Comparison of ENCODE assay signal across 22 cellular contexts in the genomic region with DNA sequence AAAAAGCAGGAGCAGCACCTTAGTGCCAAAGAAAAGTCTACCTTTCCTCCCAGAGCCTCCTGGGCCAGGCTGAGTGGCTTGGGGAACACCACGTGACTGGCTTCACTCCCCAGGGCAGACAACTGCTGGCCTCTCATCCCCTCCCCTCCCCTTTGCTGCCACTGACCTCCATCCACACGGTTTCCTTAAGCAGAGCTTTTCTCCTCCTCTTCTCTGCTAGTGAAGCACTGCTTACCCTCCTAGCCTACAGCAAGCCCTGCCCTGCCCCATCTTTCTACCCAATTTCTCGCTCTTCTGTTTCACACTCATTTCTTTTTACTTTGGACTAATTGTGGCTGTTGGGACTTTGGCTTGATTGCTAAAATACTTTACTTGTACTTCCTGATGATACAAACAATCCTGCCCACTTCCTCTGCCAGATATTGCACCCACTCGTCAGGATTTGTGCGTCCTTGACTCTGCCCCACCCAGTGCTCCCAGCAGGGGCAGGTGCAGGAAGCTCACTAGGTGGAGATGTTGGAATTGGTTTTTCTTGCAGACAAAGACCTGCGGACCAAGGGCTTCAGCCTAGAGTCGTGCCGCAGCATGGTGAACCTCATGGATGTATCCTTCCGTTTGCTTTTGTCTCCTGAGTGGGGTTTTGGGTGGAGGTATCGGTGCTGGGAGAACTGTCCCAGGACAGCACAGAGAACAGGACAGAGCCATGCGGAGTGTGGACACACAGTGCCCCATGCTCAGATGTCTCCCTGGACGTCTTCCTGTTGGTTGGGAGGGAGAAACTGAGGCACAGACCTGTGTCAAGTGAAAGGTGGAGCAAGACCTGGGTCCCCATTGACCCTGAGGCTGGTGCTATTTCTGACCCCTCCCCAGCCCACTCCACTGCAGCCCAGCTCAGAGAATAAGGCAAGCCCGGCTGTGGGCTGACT. TPM values are rescaled to one million over a fixed set of nuclear protein-coding genes. Genes with fewer than 3 reads are reported as not detected.
DNase-seq lines count a peak whose midpoint lies in the region; ATAC-seq and TF ChIP-seq lines count a peak whose summit lies in the region.
"Had no signal": no experiment of that assay in that cellular context is flagged by ENCODE, and none has a peak within 500 bp of the region (broad histone marks: within the 10 kb centered on the region; RNA-seq: fewer than 3 reads in every experiment).

No MANE protein-coding gene starts in this region.

- 70 to 80% (median 74%) methylated on average over 12 to 13 of the region's 13 CpGs for WGBS in stomach, 5 donors

- TF ChIP-seq POLR2A in stomach (IDR thresholded peaks at IDR 0.05), result no peak

- no peak for TF ChIP-seq CTCF in activated CD8-positive, alpha-beta T cell treated with anti-CD3 and anti-CD28 coated beads for 36 hours (IDR thresholded peaks at IDR 0.05)
- no peak for TF ChIP-seq CTCF in stomach (IDR thresholded peaks at IDR 0.05)

- DNase-seq in activated CD8-positive, alpha-beta T cell treated with anti-CD3 and anti-CD28 coated beads, Interleukin-2, amount 10 ng/mL, durations not matched to agents 7 days and 5 days, result no peak
- DNase-seq in activated CD8-positive, alpha-beta T cell treated with anti-CD3 and anti-CD28 coated beads for 36 hours, result no peak
- peak; percentile 67 for DNase-seq in NCI-H510A treated with DMSO at 0.1 percent for 48 hours (lab: John Stamatoyannopoulos, UW)
- no peak for DNase-seq in effector memory CD8-positive, alpha-beta T cell
- peak; percentile 15 for DNase-seq in stomach
- no peak for DNase-seq in effector memory CD4-positive, alpha-beta T cell
- DNase-seq in CD8-positive, alpha-beta memory T cell, result no peak
- DNase-seq: activated naive CD4-positive, alpha-beta T cell treated with Interleukin-2 at 50 U/mL for 16 hours; dermis blood vessel endothelial cell; DMS79 treated with DMSO at 0.1 percent for 48 hours; GOT3; NK-92 treated with Interleukin-12 subunit alpha and Interleukin-12 subunit beta, amount 100 ng/mL, for 24 hours; stimulated activated CD4-positive, alpha-beta T cell treated with anti-CD3 and anti-CD28 coated beads, Interleukin-12 subunit alpha, Interleukin-12 subunit beta, amount 100 ng/mL, for 4 hours; stimulated activated naive CD4-positive, alpha-beta T cell had no signal

- CTCF ChIA-PET in activated CD8-positive, alpha-beta T cell treated with anti-CD3 and anti-CD28 coated beads, Interleukin-2, amount 10 ng/mL, durations not matched to agents 7 days and 5 days (lab: Charles Lee), result interaction anchor here (0.9 kb wide), 1 partner anchor 122 kb away, joined by 4 read pairs; no protein-coding TSS in a partner anchor
- CTCF ChIA-PET in activated CD8-positive, alpha-beta T cell treated with anti-CD3 and anti-CD28 coated beads for 36 hours (lab: Charles Lee), result interaction anchor here (1.0 to 1.6 kb wide), 3 partner anchors 17 to 106 kb away, joined by 3 to 6 read pairs (median 4); partner anchors contain the start of gene CDC42EP2
- CTCF ChIA-PET in CD8-positive, alpha-beta memory T cell (lab: Charles Lee), result interaction anchor here (1.6 to 3.7 kb wide), 2 partner anchors 12 to 107 kb away, joined by 4 to 12 read pairs; no protein-coding TSS in a partner anchor

- H3K4me1 ChIP-seq in stomach, result peaks cover 3 to 10% (median 8%) of the 10 kb centered on the region in 4 donors
- peaks cover 5% of the 10 kb centered on the region for H3K4me1 ChIP-seq in effector memory CD4-positive, alpha-beta T cell (ENCODE audit: control insufficient read depth, insufficient read depth, low read length, poor library complexity, severe bottlenecking)
- H3K4me1 ChIP-seq in CD8-positive, alpha-beta memory T cell (ENCODE audit: insufficient read depth, low read length), result peaks cover 9% of the 10 kb centered on the region
- H3K4me1 ChIP-seq: prostate gland had no signal

- H3K36me3 Mint-ChIP-seq in activated CD8-positive, alpha-beta T cell treated with anti-CD3 and anti-CD28 coated beads, Interleukin-2, amount 10 ng/mL, durations not matched to agents 7 days and 5 days (ENCODE audit: low read depth), result peaks cover 36% of the 10 kb centered on the region
- H3K36me3 Mint-ChIP-seq in activated CD8-positive, alpha-beta T cell treated with anti-CD3 and anti-CD28 coated beads for 36 hours (ENCODE audit: low read depth), result peaks cover 7% of the 10 kb centered on the region
- peaks cover 25% of the 10 kb centered on the region for H3K36me3 Mint-ChIP-seq in effector memory CD8-positive, alpha-beta T cell (ENCODE audit: insufficient read depth)
- peaks cover 0 to 72% (median 2%) of the 10 kb centered on the region in 3 donors for H3K36me3 Mint-ChIP-seq in CD8-positive, alpha-beta memory T cell

- H3K27ac Mint-ChIP-seq in activated CD8-positive, alpha-beta T cell treated with anti-CD3 and anti-CD28 coated beads, Interleukin-2, amount 10 ng/mL, durations not matched to agents 7 days and 5 days, result peak overlapping the region; percentile 43
- no peak overlapping the region for H3K27ac Mint-ChIP-seq in activated CD8-positive, alpha-beta T cell treated with anti-CD3 and anti-CD28 coated beads for 36 hours
- H3K27ac Mint-ChIP-seq in effector memory CD8-positive, alpha-beta T cell, result peak overlapping the region; percentile 6 to 16
- H3K27ac Mint-ChIP-seq in CD8-positive, alpha-beta memory T cell, result peak overlapping the region in 4 of 8 donors; percentile 31 to 38 (median 34)

- POLR2A ChIA-PET in activated CD8-positive, alpha-beta T cell treated with anti-CD3 and anti-CD28 coated beads, Interleukin-2, amount 10 ng/mL, durations not matched to agents 7 days and 5 days (lab: Charles Lee), result interaction anchor here (0.5 kb wide), 1 partner anchor 766 kb away, joined by 3 read pairs; no protein-coding TSS in a partner anchor
- POLR2A ChIA-PET in activated CD8-positive, alpha-beta T cell treated with anti-CD3 and anti-CD28 coated beads for 36 hours (lab: Charles Lee), result no interaction called here
- POLR2A ChIA-PET in CD8-positive, alpha-beta memory T cell (lab: Charles Lee), result no interaction called here

- peaks cover 72 to 85% (median 83%) of the 10 kb centered on the region in 4 donors for H3K36me3 ChIP-seq in stomach
- peaks cover 60% of the 10 kb centered on the region for H3K36me3 ChIP-seq in effector memory CD4-positive, alpha-beta T cell (ENCODE audit: control insufficient read depth, insufficient read depth, low read length)
- H3K36me3 ChIP-seq in CD8-positive, alpha-beta memory T cell (ENCODE audit: insufficient read depth, low read length), result peaks cover 28% of the 10 kb centered on the region

- ATAC-seq in activated CD8-positive, alpha-beta T cell treated with anti-CD3 and anti-CD28 coated beads, Interleukin-2, amount 10 ng/mL, durations not matched to agents 7 days and 5 days, result no peak
- no peak for ATAC-seq in activated CD8-positive, alpha-beta T cell treated with anti-CD3 and anti-CD28 coated beads for 36 hours
- no peak for ATAC-seq in effector memory CD8-positive, alpha-beta T cell (replicated peaks)
- ATAC-seq in HG03520 (IDR thresholded peaks at IDR 0.05; ENCODE audit: unreplicated experiment), result no peak

- intact Hi-C loops in activated CD8-positive, alpha-beta T cell treated with anti-CD3 and anti-CD28 coated beads for 36 hours (cut with micrococcal nuclease), result loop anchor here (10.0 kb wide), 1 partner anchor 46 kb away; no protein-coding TSS in a partner anchor
- intact Hi-C loops in stomach (cut with DNase I; ENCODE audit: low total_unique reads), result no loop called here

- no peak overlapping the region for H3K27ac ChIP-seq in stomach
- H3K27ac ChIP-seq in effector memory CD4-positive, alpha-beta T cell (ENCODE audit: insufficient read depth, low read length, poor library complexity, severe bottlenecking), result no peak overlapping the region
- no peak overlapping the region for H3K27ac ChIP-seq in CD8-positive, alpha-beta memory T cell (ENCODE audit: low read depth, low read length)
- H3K27ac ChIP-seq: KMS-11, prostate gland had no signal

- H3K4me3 Mint-ChIP-seq in activated CD8-positive, alpha-beta T cell treated with anti-CD3 and anti-CD28 coated beads, Interleukin-2, amount 10 ng/mL, durations not matched to agents 7 days and 5 days, result no peak overlapping the region
- H3K4me3 Mint-ChIP-seq in activated CD8-positive, alpha-beta T cell treated with anti-CD3 and anti-CD28 coated beads for 36 hours, result no peak overlapping the region
- H3K4me3 Mint-ChIP-seq in effector memory CD8-positive, alpha-beta T cell, result no peak overlapping the region
- H3K4me3 Mint-ChIP-seq in CD8-positive, alpha-beta memory T cell, result no peak overlapping the region

- H3K27me3 Mint-ChIP-seq in activated CD8-positive, alpha-beta T cell treated with anti-CD3 and anti-CD28 coated beads, Interleukin-2, amount 10 ng/mL, durations not matched to agents 7 days and 5 days (ENCODE audit: low read depth), result no peaks in the 10 kb centered on the region
- no peaks in the 10 kb centered on the region for H3K27me3 Mint-ChIP-seq in activated CD8-positive, alpha-beta T cell treated with anti-CD3 and anti-CD28 coated beads for 36 hours
- H3K27me3 Mint-ChIP-seq in effector memory CD8-positive, alpha-beta T cell, result no peaks in the 10 kb centered on the region
- no peaks in the 10 kb centered on the region for H3K27me3 Mint-ChIP-seq in CD8-positive, alpha-beta memory T cell

- TF ChIP-seq EP300 in stomach (IDR thresholded peaks at IDR 0.05), result no peak

- no peak overlapping the region for H3K4me3 ChIP-seq in stomach
- no peak overlapping the region for H3K4me3 ChIP-seq in effector memory CD4-positive, alpha-beta T cell (ENCODE audit: insufficient read depth, low read depth, low read length, poor library complexity, severe bottlenecking)
- no peak overlapping the region for H3K4me3 ChIP-seq in CD8-positive, alpha-beta memory T cell (ENCODE audit: low read length)
- H3K4me3 ChIP-seq: prostate gland had no signal

- H3K9me3 Mint-ChIP-seq in activated CD8-positive, alpha-beta T cell treated with anti-CD3 and anti-CD28 coated beads, Interleukin-2, amount 10 ng/mL, durations not matched to agents 7 days and 5 days (ENCODE audit: insufficient read depth), result no peaks in the 10 kb centered on the region
- no peaks in the 10 kb centered on the region for H3K9me3 Mint-ChIP-seq in activated CD8-positive, alpha-beta T cell treated with anti-CD3 and anti-CD28 coated beads for 36 hours
- no peaks in the 10 kb centered on the region for H3K9me3 Mint-ChIP-seq in effector memory CD8-positive, alpha-beta T cell
- H3K9me3 Mint-ChIP-seq in CD8-positive, alpha-beta memory T cell, result no peaks in the 10 kb centered on the region

- H3K9me3 ChIP-seq in stomach, result no peaks in the 10 kb centered on the region
- no peaks in the 10 kb centered on the region for H3K9me3 ChIP-seq in effector memory CD4-positive, alpha-beta T cell (ENCODE audit: control insufficient read depth, low read length)
- no peaks in the 10 kb centered on the region for H3K9me3 ChIP-seq in CD8-positive, alpha-beta memory T cell (ENCODE audit: low read length)
- H3K9me3 ChIP-seq: prostate gland had no signal

- no peaks in the 10 kb centered on the region for H3K27me3 ChIP-seq in stomach
- H3K27me3 ChIP-seq in effector memory CD4-positive, alpha-beta T cell (replicated peaks; ENCODE audit: control insufficient read depth, insufficient read depth, low read length, poor library complexity, severe bottlenecking), result no peaks in the 10 kb centered on the region
- no peaks in the 10 kb centered on the region for H3K27me3 ChIP-seq in CD8-positive, alpha-beta memory T cell (ENCODE audit: insufficient read depth, low read length, poor library complexity, severe bottlenecking)

- peaks cover 29% of the 10 kb centered on the region for H3K4me1 Mint-ChIP-seq in activated CD8-positive, alpha-beta T cell treated with anti-CD3 and anti-CD28 coated beads, Interleukin-2, amount 10 ng/mL, durations not matched to agents 7 days and 5 days (ENCODE audit: low read depth)
- H3K4me1 Mint-ChIP-seq in activated CD8-positive, alpha-beta T cell treated with anti-CD3 and anti-CD28 coated beads for 36 hours (ENCODE audit: low read depth), result peaks cover 13% of the 10 kb centered on the region
- peaks cover 16 to 21% of the 10 kb centered on the region in 2 donors for H3K4me1 Mint-ChIP-seq in effector memory CD8-positive, alpha-beta T cell (ENCODE audit: low read depth in 2 of 2)
- H3K4me1 Mint-ChIP-seq in CD8-positive, alpha-beta memory T cell, result peaks cover 13 to 19% (median 14%) of the 10 kb centered on the region in 3 donors

RNA-seq across cellular contexts. Expression of gene CAPN1, which starts 27.3 kb away (rescaled TPM):
- total RNA-seq in activated CD8-positive, alpha-beta T cell treated with anti-CD3 and anti-CD28 coated beads, Interleukin-2, amount 10 ng/mL, durations not matched to agents 7 days and 5 days, result 100 to 1,000 TPM; 170 to 179 TPM
- 10 to 100 TPM; 72.6 to 74.7 TPM for total RNA-seq in activated CD8-positive, alpha-beta T cell treated with anti-CD3 and anti-CD28 coated beads for 36 hours
- total RNA-seq in stomach, result 100 to 1,000 TPM in 3 of 5 donors, 10 to 100 TPM in 2; 79.5 to 325 (median 155) TPM
- 100 to 1,000 TPM in 2 of 3 donors, 10 to 100 TPM in 1; 96.1 to 234 (median 112) TPM for polyA plus RNA-seq in stomach
- 10 to 100 TPM; 88.2 to 92.0 TPM for total RNA-seq in CD8-positive, alpha-beta memory T cell
- 110 TPM for polyA plus RNA-seq in CD8-positive, alpha-beta memory T cell

RNA-seq across cellular contexts. Expression of gene SPDYC, which starts 39.0 kb away (rescaled TPM):
- total RNA-seq in activated CD8-positive, alpha-beta T cell treated with anti-CD3 and anti-CD28 coated beads, Interleukin-2, amount 10 ng/mL, durations not matched to agents 7 days and 5 days, result not detected
- not detected for total RNA-seq in activated CD8-positive, alpha-beta T cell treated with anti-CD3 and anti-CD28 coated beads for 36 hours
- total RNA-seq in stomach, result not detected
- polyA plus RNA-seq in stomach, result not detected
- not detected for total RNA-seq in CD8-positive, alpha-beta memory T cell
- not detected for polyA plus RNA-seq in CD8-positive, alpha-beta memory T cell
- total RNA-seq: A673, dermis blood vessel endothelial cell, lower leg skin, myocyte, prostate gland, ureter had no signal
- polyA plus RNA-seq: esophagus had no signal

RNA-seq across cellular contexts. Expression of gene POLA2, which starts 52.7 kb away (rescaled TPM):
- 10 to 100 TPM; 63.6 to 76.1 TPM for total RNA-seq in activated CD8-positive, alpha-beta T cell treated with anti-CD3 and anti-CD28 coated beads, Interleukin-2, amount 10 ng/mL, durations not matched to agents 7 days and 5 days
- total RNA-seq in activated CD8-positive, alpha-beta T cell treated with anti-CD3 and anti-CD28 coated beads for 36 hours, result 10 to 100 TPM; 55.2 to 63.8 TPM
- total RNA-seq in stomach, result 10 to 100 TPM in 2 of 5 donors, 1 to 10 TPM in 3; 1.7 to 17.0 (median 5.5) TPM
- polyA plus RNA-seq in stomach, result 10 to 100 TPM in 2 of 3 donors, 1 to 10 TPM in 1; 8.6 to 11.2 (median 10.3) TPM
- total RNA-seq in CD8-positive, alpha-beta memory T cell, result 10 to 100 TPM; 75.6 to 78.8 TPM
- 11.0 TPM for polyA plus RNA-seq in CD8-positive, alpha-beta memory T cell

Comparison
In these comparisons a context has a peak if more than half of its experiments do, and no peak if none do; other contexts are left out.
1. DNase-seq: peak in NCI-H510A treated with DMSO at 0.1 percent for 48 hours (single experiment) and stomach (single experiment); none in activated CD8-positive, alpha-beta T cell treated with anti-CD3 and anti-CD28 coated beads, Interleukin-2, amount 10 ng/mL, durations not matched to agents 7 days and 5 days (single experiment), activated CD8-positive, alpha-beta T cell treated with anti-CD3 and anti-CD28 coated beads for 36 hours (single experiment), effector memory CD8-positive, alpha-beta T cell (0 of 3), effector memory CD4-positive, alpha-beta T cell (0 of 3) and CD8-positive, alpha-beta memory T cell (0 of 5).